ENCODE assay signal across 24 cellular contexts in genomic region chr5:175854231-175855040, GRCh38. TPM values are rescaled to one million over a fixed set of nuclear protein-coding genes. Genes with fewer than 3 reads are reported as not detected.
DNase-seq lines count a peak whose midpoint lies in the region; ATAC-seq and FAIRE-seq lines count a peak whose summit lies in the region.
"Had no signal": no experiment of that assay in that cellular context is flagged by ENCODE, and none has a peak within 500 bp of the region (broad histone marks: within the 10 kb centered on the region; RNA-seq: fewer than 3 reads in every experiment).

No MANE protein-coding gene starts in this region.

- in situ Hi-C loops in ACHN (cut with HindIII; ENCODE audit: low pct_ligation_motif_present, low pct_unique_long_range_greater_than_20kb, low sequenced_read_pairs), result no loop called here

- H3K4me1 Mint-ChIP-seq in activated CD4-positive, alpha-beta memory T cell treated with anti-CD3 and anti-CD28 coated beads for 36 hours (ENCODE audit: low read depth), result no peaks in the 10 kb centered on the region
- H3K4me1 Mint-ChIP-seq: activated naive CD4-positive, alpha-beta T cell treated with anti-CD3 and anti-CD28 coated beads, Interleukin-2, amount 10 ng/mL, durations not matched to agents 7 days and 5 days had no signal

- DNase-seq in COLO668 (lab: John Stamatoyannopoulos, UW; ENCODE audit: unreplicated experiment) (peak; percentile 58), HuH-7.5 (ENCODE audit: low spot score) (peak; percentile 30), NCI-H748 treated with DMSO at 0.1 percent for 48 hours (lab: John Stamatoyannopoulos, UW) (peak; percentile 43), ACHN (no peak)
- DNase-seq in activated CD4-positive, alpha-beta memory T cell treated with anti-CD3 and anti-CD28 coated beads for 36 hours, result no peak
- DNase-seq: activated CD4-positive, alpha-beta T cell treated with anti-CD3 and anti-CD28 coated beads for 1 hour; activated CD8-positive, alpha-beta memory T cell treated with anti-CD3 and anti-CD28 coated beads for 24 hours; activated naive CD4-positive, alpha-beta T cell treated with anti-CD3 and anti-CD28 coated beads, Interleukin-2, amount 10 ng/mL, durations not matched to agents 7 days and 5 days; activated T-cell treated with anti-CD3 and anti-CD28 coated beads, Interleukin-2, amount 50 U/mL, for 72 hours; caudate nucleus; EL; foreskin fibroblast; hippocampal formation; IMR-90; islet precursor cell; small intestine had no signal

- H3K27ac Mint-ChIP-seq in activated CD4-positive, alpha-beta memory T cell treated with anti-CD3 and anti-CD28 coated beads for 36 hours, result no peak overlapping the region
- H3K27ac Mint-ChIP-seq: activated naive CD4-positive, alpha-beta T cell treated with anti-CD3 and anti-CD28 coated beads, Interleukin-2, amount 10 ng/mL, durations not matched to agents 7 days and 5 days; activated T-cell treated with anti-CD3 and anti-CD28 coated beads, Interleukin-2, amount 50 U/mL, for 72 hours; type B pancreatic cell had no signal

- peak; percentile 87 for FAIRE-seq in islet of Langerhans (lab: Jason Lieb, UNC)
- FAIRE-seq: small intestine had no signal

- POLR2A ChIA-PET in activated CD4-positive, alpha-beta memory T cell treated with anti-CD3 and anti-CD28 coated beads for 36 hours (lab: Charles Lee), result no interaction called here

- no peaks in the 10 kb centered on the region for H3K9me3 Mint-ChIP-seq in activated CD4-positive, alpha-beta memory T cell treated with anti-CD3 and anti-CD28 coated beads for 36 hours
- H3K9me3 Mint-ChIP-seq: activated naive CD4-positive, alpha-beta T cell treated with anti-CD3 and anti-CD28 coated beads, Interleukin-2, amount 10 ng/mL, durations not matched to agents 7 days and 5 days; activated T-cell treated with anti-CD3 and anti-CD28 coated beads, Interleukin-2, amount 50 U/mL, for 72 hours; type B pancreatic cell had no signal

- no peak overlapping the region for H3K4me3 Mint-ChIP-seq in activated CD4-positive, alpha-beta memory T cell treated with anti-CD3 and anti-CD28 coated beads for 36 hours
- H3K4me3 Mint-ChIP-seq: activated naive CD4-positive, alpha-beta T cell treated with anti-CD3 and anti-CD28 coated beads, Interleukin-2, amount 10 ng/mL, durations not matched to agents 7 days and 5 days; activated T-cell treated with anti-CD3 and anti-CD28 coated beads, Interleukin-2, amount 50 U/mL, for 72 hours; type B pancreatic cell had no signal

- no peak for ATAC-seq in GM21576 (IDR thresholded peaks at IDR 0.05; ENCODE audit: unreplicated experiment)
- ATAC-seq in GM21723 (IDR thresholded peaks at IDR 0.05; ENCODE audit: unreplicated experiment), result no peak
- ATAC-seq: activated T-cell treated with anti-CD3 and anti-CD28 coated beads, Interleukin-2, amount 50 U/mL, for 72 hours had no signal

- no peaks in the 10 kb centered on the region for H3K36me3 Mint-ChIP-seq in activated CD4-positive, alpha-beta memory T cell treated with anti-CD3 and anti-CD28 coated beads for 36 hours
- H3K36me3 Mint-ChIP-seq: activated naive CD4-positive, alpha-beta T cell treated with anti-CD3 and anti-CD28 coated beads, Interleukin-2, amount 10 ng/mL, durations not matched to agents 7 days and 5 days; type B pancreatic cell had no signal

- intact Hi-C loops in activated CD4-positive, alpha-beta memory T cell treated with anti-CD3 and anti-CD28 coated beads for 36 hours (cut with micrococcal nuclease), result no loop called here

- H3K27me3 Mint-ChIP-seq in activated CD4-positive, alpha-beta memory T cell treated with anti-CD3 and anti-CD28 coated beads for 36 hours, result peaks cover 2% of the 10 kb centered on the region
- H3K27me3 Mint-ChIP-seq: type B pancreatic cell had no signal

- CTCF ChIA-PET in activated CD4-positive, alpha-beta memory T cell treated with anti-CD3 and anti-CD28 coated beads for 36 hours (lab: Charles Lee), result interaction anchor here (0.9 to 1.0 kb wide), 2 partner anchors 125 kb away, joined by 3 read pairs; no protein-coding TSS in a partner anchor

RNA-seq across cellular contexts. Expression of gene CPLX2, which starts 16.9 kb away (rescaled TPM):
- not detected for total RNA-seq in activated CD4-positive, alpha-beta memory T cell treated with anti-CD3 and anti-CD28 coated beads for 36 hours
- total RNA-seq: activated T-cell treated with anti-CD3 and anti-CD28 coated beads, Interleukin-2, amount 50 U/mL, for 72 hours; dermis microvascular lymphatic vessel endothelial cell; IMR-90; lung microvascular endothelial cell; M059J; RPMI7951 had no signal

Comparison
In these comparisons a context has a peak if more than half of its experiments do, and no peak if none do; other contexts are left out.
1. DNase-seq: peak in COLO668 (single experiment), HuH-7.5 (single experiment) and NCI-H748 treated with DMSO at 0.1 percent for 48 hours (single experiment); none in ACHN (single experiment) and activated CD4-positive, alpha-beta memory T cell treated with anti-CD3 and anti-CD28 coated beads for 36 hours (single experiment).